In genomic region chr7:13848576-13849527, GRCh38 we compare ENCODE assay signal across 1 cellular context.
TF ChIP-seq lines count a peak whose summit lies in the region.

No MANE protein-coding gene starts in this region.

TF ChIP-seq in K562, 482 proteins besides CTCF, POLR2A, EP300 and RAD21 (continued from another document):
- TF ChIP-seq ZNF655 (CRISPR knock-in tag; IDR thresholded peaks at IDR 0.05) (no peak), TAL1 (IDR thresholded peaks at IDR 0.05) (no peak), COPS2 (conservative IDR thresholded peaks at IDR 0.05) (no peak), CXXC5 (CRISPR knock-in tag; IDR thresholded peaks at IDR 0.05) (no peak), ZSCAN32 (CRISPR knock-in tag; IDR thresholded peaks at IDR 0.05) (no peak), SMAD1 (IDR thresholded peaks at IDR 0.05; ENCODE audit: low read depth, low read length, partially characterized antibody) (no peak), TBL1XR1 (IDR thresholded peaks at IDR 0.05; ENCODE audit: low read length in 2 of 2) (no peak)
TF ChIP-seq in K562: peak in this region for 0.
